Comparison of ENCODE assay signal across 20 cellular contexts in genomic region chr3:161343986-161344385, GRCh38. TPM values are rescaled to one million over a fixed set of nuclear protein-coding genes. Genes with fewer than 3 reads are reported as not detected.
"Had no signal": no experiment of that assay in that cellular context is flagged by ENCODE, and none has a peak within 500 bp of the region (broad histone marks: within the 10 kb centered on the region; RNA-seq: fewer than 3 reads in every experiment).

No MANE protein-coding gene starts in this region.

- H3K27ac ChIP-seq: breast epithelium, heart left ventricle, neural progenitor cell, ovary, skin epidermis had no signal

- H3K4me3 ChIP-seq: breast epithelium, heart left ventricle, neural progenitor cell, ovary, skin epidermis had no signal

- H3K4me1 ChIP-seq: breast epithelium, heart left ventricle, neural progenitor cell had no signal

- ATAC-seq: effector memory CD8-positive, alpha-beta T cell; heart left ventricle had no signal

- H3K9me3 ChIP-seq: breast epithelium, heart left ventricle, ovary had no signal

- H3K36me3 ChIP-seq: breast epithelium, heart left ventricle, neural progenitor cell, ovary had no signal

- H3K27me3 ChIP-seq: breast epithelium, heart left ventricle, neural progenitor cell, ovary had no signal

- DNase-seq: activated CD4-positive, alpha-beta T cell treated with anti-CD3 and anti-CD28 coated beads, Interleukin-2, amount 50 U/mL, for 1 hour; activated CD4-positive, CD25-positive, alpha-beta regulatory T cell; activated naive CD8-positive, alpha-beta T cell treated with anti-CD3 and anti-CD28 coated beads for 36 hours; amygdala; cerebellar nuclear complex; effector memory CD8-positive, alpha-beta T cell; foreskin melanocyte; heart left ventricle; immature natural killer cell; ovary; retina; stimulated activated CD4-positive, alpha-beta T cell treated with anti-CD3 and anti-CD28 coated beads, Interleukin-15, amount 100 ng/mL, for 24 hours; stimulated activated CD4-positive, alpha-beta T cell treated with anti-CD3 and anti-CD28 coated beads, Interleukin-4, amount 100 ng/mL, for 24 hours; stimulated activated naive CD4-positive, alpha-beta T cell had no signal

RNA-seq across cellular contexts. Expression of gene SPTSSB, which starts 27.3 kb away (rescaled TPM):
- total RNA-seq: activated CD8-positive, alpha-beta memory T cell treated with anti-CD3 and anti-CD28 coated beads for 36 hours; activated naive CD8-positive, alpha-beta T cell treated with anti-CD3 and anti-CD28 coated beads for 36 hours; activated T-helper 1 cell treated with anti-CD3 and anti-CD28 coated beads, Interleukin-12 subunit alpha, Interleukin-12 subunit beta, Interleukin-2, Interleukin-4 antibody, amounts not matched to agents 30 ng/mL and 10 ng/mL and 1 ng/mL, durations not matched to agents 14 hours and 24 hours and 36 hours; lung microvascular endothelial cell had no signal
